8 cellular contexts compared by ENCODE assay signal in genomic region chr16:2267913-2268666, GRCh38. TPM values are rescaled to one million over a fixed set of nuclear protein-coding genes. Genes with fewer than 3 reads are reported as not detected.
DNase-seq lines count a peak whose midpoint lies in the region; ATAC-seq, FAIRE-seq and TF ChIP-seq lines count a peak whose summit lies in the region.

RNPS1 (minus strand) TSS chr16:2268126; CDS start chr16:2264643, 3,483 bp downstream.

- no peak for FAIRE-seq in HepG2 (lab: Jason Lieb, UNC)

- H2AFZ ChIP-seq in HepG2 (ENCODE audit: low read length): no peak within 1 kb of the TSS

- no peaks in the 10 kb centered on the region for H3K9me3 ChIP-seq in HepG2 (ENCODE audit: low read length)

- TF ChIP-seq POLR2A in HepG2 (IDR thresholded peaks at IDR 0.05; ENCODE audit: insufficient read depth in 1 of 2, low read depth in 2 of 2, low read length in 2 of 2): peak; percentile 89 to 92

- H4K20me1 ChIP-seq in HepG2 (ENCODE audit: insufficient read depth, low read length): peaks cover 41% of the 10 kb centered on the region

- in situ Hi-C loops in HepG2 (cut with HindIII; ENCODE audit: extremely low pct_ligation_motif_present, low pct_unique_long_range_greater_than_20kb): no loop called here

- TF ChIP-seq CTCF in C4-2B (conservative IDR thresholded peaks at IDR 0.05): no peak
- peak; percentile 28; the same call in 1 of the 2 replicates for TF ChIP-seq CTCF in HepG2 (CRISPR knock-in tag; IDR thresholded peaks at IDR 0.05)

- intact Hi-C loops in HepG2 (cut with micrococcal nuclease; ENCODE audit: unreplicated experiment): loop anchor here (1.0 kb wide), 1 partner anchor 71 kb away; no protein-coding TSS in a partner anchor

- H3K79me2 ChIP-seq in HepG2 (ENCODE audit: insufficient read depth, low read length): peaks cover 52% of the 10 kb centered on the region

- CTCF ChIA-PET in HepG2 (lab: Yijun Ruan, JAX; ENCODE audit: low intra/inter-chr PET ratio, low total read pairs): no interaction called here

- peak; percentile 81 for ATAC-seq in GM19351 (IDR thresholded peaks at IDR 0.05; ENCODE audit: unreplicated experiment)
- peak; percentile 62 for ATAC-seq in HG03520 (IDR thresholded peaks at IDR 0.05; ENCODE audit: unreplicated experiment)
- ATAC-seq in HepG2: peak; percentile 91

- peaks cover 35% of the 10 kb centered on the region for H3K4me1 ChIP-seq in HepG2 (ENCODE audit: insufficient read depth, low read length)

- DNase-seq in NCI-H69 (lab: John Stamatoyannopoulos, UW) (peak; percentile 98), dermis blood vessel endothelial cell (peak; percentile 98), HepG2 (ENCODE audit: low spot score) (peak; percentile 88)
- DNase-seq in activated CD4-positive, alpha-beta T cell treated with anti-CD3 and anti-CD28 coated beads, Interleukin-2, amount 50 U/mL, for 24 hours (ENCODE audit: low read depth in 1 of 2, low spot score in 1 of 2): peak; percentile 92 to 95
- DNase-seq in stimulated activated CD4-positive, alpha-beta T cell treated with anti-CD3 and anti-CD28 coated beads, Interleukin-2, amount 100 ng/mL, for 48 hours: peak; percentile 97 to 98

- H3K27ac ChIP-seq in C4-2B (peak within 1 kb of the TSS; percentile 98), HepG2 (ENCODE audit: extremely low read length, insufficient read depth, low read length) (peak within 1 kb of the TSS; percentile 98)

- H3K9ac ChIP-seq in HepG2 (ENCODE audit: insufficient read depth, low read depth, low read length): peak within 1 kb of the TSS; percentile 92

- H3K4me2 ChIP-seq in HepG2 (ENCODE audit: low read depth, low read length): peak within 1 kb of the TSS; percentile 97

- peaks cover 3 to 19% of the 10 kb centered on the region in 2 experiments; a peak in 4 of 5 replicates for H3K36me3 ChIP-seq in HepG2 (replicated peaks in 1 of 2; ENCODE audit: control insufficient read depth in 1 of 2, insufficient read depth in 2 of 2, low read length in 2 of 2)

- peak within 1 kb of the TSS; percentile 74 to 95 (median 93) for H3K4me3 ChIP-seq in HepG2 (replicated peaks in 1 of 3; ENCODE audit: insufficient read depth in 1 of 3, low read depth in 2 of 3, low read length in 3 of 3)

- no peak for TF ChIP-seq EP300 in HepG2 (IDR thresholded peaks at IDR 0.05; ENCODE audit: low read depth in 2 of 2, low read length in 2 of 2)
- TF ChIP-seq EP300 in HepG2 (CRISPR knock-in tag; IDR thresholded peaks at IDR 0.05; ENCODE audit: borderline replicate concordance): no peak

- POLR2A ChIA-PET in HepG2 (lab: Yijun Ruan, JAX): interaction anchor here (0.8 to 2.8 kb wide), 5 partner anchors 16 to 113 kb away, joined by 3 to 33 read pairs (median 4); partner anchors contain the start of genes ECI1 and TRAF7

- TSS peak; percentile 59 for BruUV-seq in HepG2 (replicated peaks; lab: Mats Ljungman, UMichigan)

- TF ChIP-seq RAD21 in HepG2 (CRISPR knock-in tag; IDR thresholded peaks at IDR 0.05): peak; percentile 21; the same call in 1 of the 2 replicates

- no peaks in the 10 kb centered on the region for H3K27me3 ChIP-seq in HepG2 (ENCODE audit: control insufficient read depth in 1 of 2, insufficient read depth in 2 of 2, low read length in 2 of 2)

- WGBS in HepG2 (ENCODE audit: low lambda C conversion rate): 10% methylated on average over 2 of the region's 88 CpGs

TF ChIP-seq in HepG2, 621 proteins besides CTCF, POLR2A, EP300 and RAD21 (continues in another document):
- peak; percentile 91 for TF ChIP-seq SP4 (CRISPR knock-in tag; IDR thresholded peaks at IDR 0.05)
- peak; percentile 92 for TF ChIP-seq NCOA1 (CRISPR knock-in tag; IDR thresholded peaks at IDR 0.05)
- peak; percentile 20; the same call in 1 of the 2 replicates for TF ChIP-seq MTF1 (CRISPR knock-in tag; IDR thresholded peaks at IDR 0.05)
- no peak for TF ChIP-seq DBP (CRISPR knock-in tag; IDR thresholded peaks at IDR 0.05; ENCODE audit: not compliant biosample characterization)
- TF ChIP-seq RAD51 (IDR thresholded peaks at IDR 0.05; ENCODE audit: borderline replicate concordance): no peak
- no peak for TF ChIP-seq ZNF142 (CRISPR knock-in tag; IDR thresholded peaks at IDR 0.05)
- no peak for TF ChIP-seq SCMH1 (CRISPR knock-in tag; IDR thresholded peaks at IDR 0.05; ENCODE audit: borderline replicate concordance)
- TF ChIP-seq MED1 (CRISPR knock-in tag; IDR thresholded peaks at IDR 0.05): peak; percentile 64

RNA-seq across cellular contexts. Expression of gene RNPS1, which starts in this region (rescaled TPM):
- total RNA-seq in dermis blood vessel endothelial cell (61.8 and 85.0 TPM in 2 replicates), HepG2 (2016; rRNA removed; fragmentation: Illumina TruSeq; extraction: Trizol) (126 and 127 TPM in 2 replicates)
- 107 and 119 TPM in 2 replicates for total RNA-seq in HepG2 (2016; cell fraction: cytosol; rRNA removed; fragmentation: Illumina TruSeq; extraction: Trizol; ENCODE audit: low read depth)
- 112 and 126 TPM in 2 replicates for total RNA-seq in HepG2 (2016; cell fraction: insoluble cytoplasmic fraction; rRNA removed; fragmentation: Illumina TruSeq; extraction: Trizol)
- total RNA-seq in HepG2 (2016; cell fraction: membrane; rRNA removed; fragmentation: Illumina TruSeq; extraction: Trizol): 166 and 205 TPM in 2 replicates
- 68.5 and 74.4 TPM in 2 replicates for total RNA-seq in HepG2 (2016; cell fraction: nucleus; rRNA removed; fragmentation: Illumina TruSeq; extraction: Trizol)
- 124 and 133 TPM in 2 replicates for polyA plus RNA-seq in HepG2 (2011; rRNA removed)
- polyA plus RNA-seq in HepG2 (2011; cell fraction: cytosol; rRNA removed): 158 and 199 TPM in 2 replicates
- 131 and 132 TPM in 2 replicates for polyA plus RNA-seq in HepG2 (2011; cell fraction: nucleus; rRNA removed)
- polyA plus RNA-seq in HepG2 (2012): 112 and 128 TPM in 2 replicates
- polyA plus RNA-seq in HepG2 (2016; cell fraction: cytosol; fragmentation: Illumina TruSeq; extraction: Trizol; ENCODE audit: low read depth): 93.4 and 128 TPM in 2 replicates
- polyA plus RNA-seq in HepG2 (2016; cell fraction: insoluble cytoplasmic fraction; fragmentation: Illumina TruSeq; extraction: Trizol; ENCODE audit: low read depth): 156 and 204 TPM in 2 replicates
- polyA plus RNA-seq in HepG2 (2016; cell fraction: membrane; fragmentation: Illumina TruSeq; extraction: Trizol; ENCODE audit: low read depth): 175 and 195 TPM in 2 replicates
- 161 and 166 TPM in 2 replicates for polyA plus RNA-seq in HepG2 (2016; cell fraction: nucleus; fragmentation: Illumina TruSeq; extraction: Trizol; ENCODE audit: insufficient read depth, low read depth)
- polyA minus RNA-seq in HepG2 (2011; rRNA and poly(A)+ RNA removed; ENCODE audit: low replicate concordance): 166 and 194 TPM in 2 replicates
- 58.7 and 73.6 TPM in 2 replicates for polyA minus RNA-seq in HepG2 (2011; cell fraction: cytosol; rRNA and poly(A)+ RNA removed)
- 82.8 and 98.0 TPM in 2 replicates for polyA minus RNA-seq in HepG2 (2011; cell fraction: nucleus; rRNA and poly(A)+ RNA removed)

Comparison
In these comparisons a context has a peak if more than half of its experiments do, and no peak if none do; other contexts are left out.
1. Peak in every context shown above with its lines: DNase-seq, ATAC-seq, H3K4me3 ChIP-seq and H3K27ac ChIP-seq.